ENCODE assay signal across 18 cellular contexts in genomic region chr6:24332306-24332705, GRCh38. TPM values are rescaled to one million over a fixed set of nuclear protein-coding genes. Genes with fewer than 3 reads are reported as not detected.
DNase-seq lines count a peak whose midpoint lies in the region; ATAC-seq, FAIRE-seq and TF ChIP-seq lines count a peak whose summit lies in the region.
"Had no signal": no experiment of that assay in that cellular context is flagged by ENCODE, and none has a peak within 500 bp of the region (broad histone marks: within the 10 kb centered on the region; RNA-seq: fewer than 3 reads in every experiment).

No MANE protein-coding gene starts in this region.

- H3K9me3 Mint-ChIP-seq in CD8-positive, alpha-beta T cell: peaks cover 2% of the 10 kb centered on the region
- H3K9me3 Mint-ChIP-seq: CD4-positive, alpha-beta T cell; T-helper 1 cell treated with Interleukin-12 subunit alpha and Interleukin-12 subunit beta and Interleukin-4 antibody, amounts not matched to agents 30 μg/mL and 1 μg/mL, for 36 hours had no signal

- POLR2A ChIA-PET in CD8-positive, alpha-beta T cell (lab: Charles Lee): interaction anchor here (1.0 kb wide), 1 partner anchor 16 kb away, joined by 3 read pairs; no protein-coding TSS in a partner anchor

- CTCF ChIA-PET in CD8-positive, alpha-beta T cell (lab: Charles Lee): no interaction called here

- TF ChIP-seq POLR2A in adrenal gland (IDR thresholded peaks at IDR 0.05): no peak
- no peak for TF ChIP-seq POLR2A in prostate gland (IDR thresholded peaks at IDR 0.05)

- DNase-seq in A172 (ENCODE audit: low spot score): peak; percentile 88
- DNase-seq in HTR-8/SVneo (ENCODE audit: insufficient read length, low spot score): peak; percentile 35
- DNase-seq in brain microvascular endothelial cell: peak; percentile 32
- DNase-seq in left kidney (ENCODE audit: low read depth, low spot score): peak; percentile 70
- no peak for DNase-seq in adrenal gland
- no peak for DNase-seq in effector CD4-positive, alpha-beta T cell
- DNase-seq in CD8-positive, alpha-beta T cell: no peak
- no peak for DNase-seq in prostate gland (ENCODE audit: low spot score)
- DNase-seq: activated CD4-positive, CD25-positive, alpha-beta regulatory T cell treated with anti-CD3 and anti-CD28 coated beads, Interleukin-2, amount 50 U/mL, for 72 hours; CD4-positive, alpha-beta T cell; GF-D8; Kasumi-1; NCI-H1930; NCI-H69; spleen; stomach had no signal

- no peaks in the 10 kb centered on the region for H3K4me1 Mint-ChIP-seq in CD8-positive, alpha-beta T cell (ENCODE audit: low read depth)

- H3K9me3 ChIP-seq in adrenal gland (replicated peaks in 1 of 3) (no peaks in the 10 kb centered on the region), prostate gland (no peaks in the 10 kb centered on the region)
- no peaks in the 10 kb centered on the region for H3K9me3 ChIP-seq in CD8-positive, alpha-beta T cell (ENCODE audit: low read length)
- H3K9me3 ChIP-seq: stomach had no signal

- H3K27ac ChIP-seq in brain microvascular endothelial cell: no peak overlapping the region
- no peak overlapping the region for H3K27ac ChIP-seq in adrenal gland
- no peak overlapping the region for H3K27ac ChIP-seq in CD8-positive, alpha-beta T cell (ENCODE audit: low read depth, low read length)
- no peak overlapping the region for H3K27ac ChIP-seq in prostate gland
- H3K27ac ChIP-seq: spleen, stomach had no signal

- no peak for TF ChIP-seq CTCF in brain microvascular endothelial cell (IDR thresholded peaks at IDR 0.05; ENCODE audit: low read depth, low read length, missing control alignments)
- TF ChIP-seq CTCF in adrenal gland (IDR thresholded peaks at IDR 0.05): no peak
- no peak for TF ChIP-seq CTCF in CD8-positive, alpha-beta T cell (IDR thresholded peaks at IDR 0.05)
- no peak for TF ChIP-seq CTCF in prostate gland (IDR thresholded peaks at IDR 0.05)

- H3K4me3 ChIP-seq in brain microvascular endothelial cell (ENCODE audit: low read depth, low read length) (no peak overlapping the region), adrenal gland (no peak overlapping the region), prostate gland (no peak overlapping the region)
- no peak overlapping the region for H3K4me3 ChIP-seq in CD8-positive, alpha-beta T cell (ENCODE audit: low read depth, low read length)
- H3K4me3 ChIP-seq: spleen, stomach had no signal

- no peak for FAIRE-seq in HTR-8/SVneo (lab: Jason Lieb, UNC)
- FAIRE-seq: A204.1 had no signal

- in situ Hi-C loops in brain microvascular endothelial cell (cut with HindIII; ENCODE audit: low pct_ligation_motif_present, low sequenced_read_pairs): no loop called here

- no peak for ATAC-seq in CD8-positive, alpha-beta T cell

- 61 to 72% (median 69%) methylated on average over 3 of the region's 3 CpGs for WGBS in adrenal gland, 4 donors
- 72% methylated on average over 3 of the region's 3 CpGs for WGBS in prostate gland

- H3K36me3 ChIP-seq in brain microvascular endothelial cell (replicated peaks) (no peaks in the 10 kb centered on the region), adrenal gland (replicated peaks in 1 of 2) (no peaks in the 10 kb centered on the region), prostate gland (no peaks in the 10 kb centered on the region)
- H3K36me3 ChIP-seq in CD8-positive, alpha-beta T cell (ENCODE audit: insufficient read depth, low read length): no peaks in the 10 kb centered on the region
- H3K36me3 ChIP-seq: spleen, stomach had no signal

- no peak overlapping the region for H3K27ac Mint-ChIP-seq in CD8-positive, alpha-beta T cell
- H3K27ac Mint-ChIP-seq: CD4-positive, alpha-beta T cell; T-helper 1 cell treated with Interleukin-12 subunit alpha and Interleukin-12 subunit beta and Interleukin-4 antibody, amounts not matched to agents 30 μg/mL and 1 μg/mL, for 36 hours had no signal

- H3K27me3 ChIP-seq in brain microvascular endothelial cell (replicated peaks) (no peaks in the 10 kb centered on the region), adrenal gland (no peaks in the 10 kb centered on the region), prostate gland (replicated peaks; ENCODE audit: insufficient read depth) (no peaks in the 10 kb centered on the region)
- H3K27me3 ChIP-seq in CD8-positive, alpha-beta T cell (ENCODE audit: insufficient read depth, low read length): no peaks in the 10 kb centered on the region
- H3K27me3 ChIP-seq: spleen, stomach had no signal

- intact Hi-C loops in adrenal gland (cut with DNase I) (no loop called here), prostate gland (cut with DNase I) (no loop called here)
- intact Hi-C loops in CD8-positive, alpha-beta T cell (cut with DNase I, micrococcal nuclease): no loop called here

- H3K36me3 Mint-ChIP-seq in CD8-positive, alpha-beta T cell: no peaks in the 10 kb centered on the region

- H3K4me1 ChIP-seq in adrenal gland (replicated peaks in 1 of 2): no peaks in the 10 kb centered on the region
- H3K4me1 ChIP-seq in CD8-positive, alpha-beta T cell (ENCODE audit: insufficient read depth, low read length): no peaks in the 10 kb centered on the region
- no peaks in the 10 kb centered on the region for H3K4me1 ChIP-seq in prostate gland (replicated peaks)
- H3K4me1 ChIP-seq: spleen, stomach had no signal

- peaks cover 12% of the 10 kb centered on the region for H3K27me3 Mint-ChIP-seq in CD8-positive, alpha-beta T cell (ENCODE audit: low read depth)

- no peak overlapping the region for H3K4me3 Mint-ChIP-seq in CD8-positive, alpha-beta T cell
- H3K4me3 Mint-ChIP-seq: CD4-positive, alpha-beta T cell; T-helper 1 cell treated with Interleukin-12 subunit alpha and Interleukin-12 subunit beta and Interleukin-4 antibody, amounts not matched to agents 30 μg/mL and 1 μg/mL, for 36 hours had no signal

RNA-seq across cellular contexts. Expression of gene DCDC2, which starts 25.6 kb away (rescaled TPM):
- total RNA-seq in A172 (2014; rRNA removed; shearing (Covaris generic)): 0.55 and 0.62 TPM in 2 replicates
- total RNA-seq in adrenal gland: 1 to 10 TPM in 4 of 8 donors, under 1 TPM in 4; 0.52 to 3.6 (median 1.0) TPM
- 1 to 10 TPM in 2 of 3 donors, under 1 TPM in 1; 0.18 to 1.2 (median 1.1) TPM for polyA plus RNA-seq in adrenal gland
- total RNA-seq in CD8-positive, alpha-beta T cell: not detected
- 1 to 10 TPM in 1 of 2 donors, under 1 TPM in 1; 0.34 to 2.5 TPM for total RNA-seq in prostate gland
- total RNA-seq: spleen had no signal

Comparison
In these comparisons a context has a peak if more than half of its experiments do, and no peak if none do; other contexts are left out.
1. DNase-seq: peak in A172 (single experiment), HTR-8/SVneo (single experiment), brain microvascular endothelial cell (single experiment) and left kidney (single experiment); none in adrenal gland (0 of 7), effector CD4-positive, alpha-beta T cell (single experiment), CD8-positive, alpha-beta T cell (0 of 7) and prostate gland (single experiment).